8 cellular contexts compared by ENCODE assay signal in genomic region chr2:47309952-47310800, GRCh38. TPM values are rescaled to one million over a fixed set of nuclear protein-coding genes. Genes with fewer than 3 reads are reported as not detected.
DNase-seq lines count a peak whose midpoint lies in the region; ATAC-seq lines count a peak whose summit lies in the region.

No MANE protein-coding gene starts in this region.

- ATAC-seq in GM18861 (IDR thresholded peaks at IDR 0.05; ENCODE audit: unreplicated experiment), result peak; percentile 82
- peak; percentile 85 for ATAC-seq in HG02798 (IDR thresholded peaks at IDR 0.05; ENCODE audit: poor library complexity, unreplicated experiment)
- peak; percentile 69 for ATAC-seq in esophagus mucosa

- DNase-seq in NCI-H2171 (lab: John Stamatoyannopoulos, UW), result peak; percentile 9
- peak; percentile 69 for DNase-seq in pons (ENCODE audit: low spot score)
- no peak for DNase-seq in activated CD4-positive, alpha-beta T cell treated with anti-CD3 and anti-CD28 coated beads for 1 hour
- no peak for DNase-seq in NCI-H1048 (lab: John Stamatoyannopoulos, UW)
- DNase-seq in DMS53 (lab: John Stamatoyannopoulos, UW), result no peak

RNA-seq across cellular contexts. Expression of gene EPCAM, which starts 58.9 kb away (rescaled TPM):
- 11.3 TPM for total RNA-seq in esophagus mucosa

Comparison
In these comparisons a context has a peak if more than half of its experiments do, and no peak if none do; other contexts are left out.
1. DNase-seq: peak in NCI-H2171 (single experiment) and pons (single experiment); none in activated CD4-positive, alpha-beta T cell treated with anti-CD3 and anti-CD28 coated beads for 1 hour (single experiment), NCI-H1048 (single experiment) and DMS53 (single experiment).
2. Peak in every context shown above with its lines, with median percentiles within 50 percentile points of each other: ATAC-seq.